ENCODE assay signal across 1 cellular context in genomic region chr9:125559194-125559593, GRCh38.
TF ChIP-seq lines count a peak whose summit lies in the region.

No MANE protein-coding gene starts in this region.

TF ChIP-seq in GM23338, 12 proteins besides CTCF, POLR2A, EP300 and RAD21 (continued from another document):
- TF ChIP-seq ZNF462 (CRISPR knock-in tag; IDR thresholded peaks at IDR 0.05) (no peak), ZNF114 (CRISPR knock-in tag; IDR thresholded peaks at IDR 0.05) (no peak)
